ENCODE assay signal across 14 cellular contexts in the genomic region with DNA sequence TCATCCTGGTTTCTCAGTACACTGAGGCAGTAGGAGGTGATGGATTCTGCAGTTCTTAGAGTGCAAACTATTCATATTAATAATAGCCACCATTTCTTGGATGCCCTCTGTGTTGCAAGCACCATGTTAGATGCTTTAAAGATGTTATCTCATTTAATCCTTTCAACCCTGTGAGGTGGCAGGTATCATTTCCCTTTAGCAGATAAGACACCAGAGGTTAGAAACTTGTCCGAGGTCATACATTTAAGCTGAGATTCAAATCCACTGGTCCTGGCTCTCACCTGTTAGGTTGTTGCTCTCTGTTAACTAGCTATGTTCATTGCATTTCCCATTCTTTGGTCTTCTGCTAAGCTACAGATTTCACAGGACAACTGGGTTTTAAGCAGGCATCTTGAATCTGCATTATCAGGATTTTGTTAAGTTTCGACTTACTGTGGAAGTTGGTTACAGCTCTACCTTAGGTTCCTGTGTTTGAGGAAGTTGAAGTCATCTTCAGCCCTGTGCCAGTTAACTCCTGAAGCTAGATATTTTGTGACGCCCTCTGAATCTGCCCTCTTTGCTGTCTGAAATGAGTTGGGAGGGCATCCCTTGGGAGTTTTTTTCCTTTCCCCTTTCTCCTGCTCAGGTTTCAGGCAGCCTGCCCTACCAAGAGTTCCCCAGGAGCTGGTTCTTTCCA. TPM values are rescaled to one million over a fixed set of nuclear protein-coding genes. Genes with fewer than 3 reads are reported as not detected.
DNase-seq lines count a peak whose midpoint lies in the region; ATAC-seq, FAIRE-seq and TF ChIP-seq lines count a peak whose summit lies in the region.
"Had no signal": no experiment of that assay in that cellular context is flagged by ENCODE, and none has a peak within 500 bp of the region (broad histone marks: within the 10 kb centered on the region; RNA-seq: fewer than 3 reads in every experiment).

No MANE protein-coding gene starts in this region.

- H3K9me3 ChIP-seq in spleen = no peaks in the 10 kb centered on the region
- no peaks in the 10 kb centered on the region for H3K9me3 ChIP-seq in kidney (ENCODE audit: control insufficient read depth in 1 of 2, low read length in 2 of 2)
- no peaks in the 10 kb centered on the region for H3K9me3 ChIP-seq in heart left ventricle
- H3K9me3 ChIP-seq: pancreas had no signal

- H3K4me1 ChIP-seq in spleen (peaks cover 19 to 94% (median 58%) of the 10 kb centered on the region in 6 donors), kidney (ENCODE audit: control insufficient read depth in 1 of 2, insufficient read depth in 1 of 2, low read depth in 1 of 2, low read length in 2 of 2) (peaks cover 17 to 18% of the 10 kb centered on the region in 2 donors), heart left ventricle (peaks cover 3 to 89% (median 60%) of the 10 kb centered on the region in 12 donors)

- 50 to 58% (median 57%) methylated on average over 3 of the region's 3 CpGs for WGBS in spleen, 5 donors
- WGBS in heart left ventricle, 4 donors = 59 to 83% (median 69%) methylated on average over 3 of the region's 3 CpGs

- peak; percentile 16 for DNase-seq in activated CD4-positive, alpha-beta T cell treated with anti-CD3 and anti-CD28 coated beads, Interleukin-2, amount 10 ng/mL, durations not matched to agents 7 days and 5 days
- DNase-seq in activated CD4-positive, alpha-beta T cell treated with anti-CD3 and anti-CD28 coated beads for 4 hours = no peak
- DNase-seq in spleen (no peak), kidney (no peak), GDM1 (lab: John Stamatoyannopoulos, UW) (no peak), heart left ventricle (no peak)
- DNase-seq: ACHN, hypothalamus, NCI-H2081 treated with DMSO at 0.1 percent for 48 hours, pancreas, PC-3 had no signal

- H3K36me3 Mint-ChIP-seq in activated CD4-positive, alpha-beta T cell treated with anti-CD3 and anti-CD28 coated beads, Interleukin-2, amount 10 ng/mL, durations not matched to agents 7 days and 5 days (ENCODE audit: low read depth) = peaks cover 11% of the 10 kb centered on the region
- H3K36me3 Mint-ChIP-seq in T-helper 1 cell treated with Interleukin-12 subunit alpha and Interleukin-12 subunit beta and Interleukin-4 antibody, amounts not matched to agents 30 μg/mL and 1 μg/mL, for 36 hours (ENCODE audit: low read depth) = peaks cover 6% of the 10 kb centered on the region

- H3K27ac ChIP-seq in spleen (peak overlapping the region in 7 of 8 donors; percentile 28 to 69 (median 59)), kidney (ENCODE audit: low read depth in 2 of 2, low read length in 2 of 2) (no peak overlapping the region), heart left ventricle (peak overlapping the region in 1 of 12 donors; percentile 39)
- H3K27ac ChIP-seq: pancreas had no signal

- POLR2A ChIA-PET in activated CD4-positive, alpha-beta T cell treated with anti-CD3 and anti-CD28 coated beads, Interleukin-2, amount 10 ng/mL, durations not matched to agents 7 days and 5 days (lab: Charles Lee) = no interaction called here

- H3K4me3 Mint-ChIP-seq in activated CD4-positive, alpha-beta T cell treated with anti-CD3 and anti-CD28 coated beads, Interleukin-2, amount 10 ng/mL, durations not matched to agents 7 days and 5 days = peak overlapping the region; percentile 54
- H3K4me3 Mint-ChIP-seq in T-helper 1 cell treated with Interleukin-12 subunit alpha and Interleukin-12 subunit beta and Interleukin-4 antibody, amounts not matched to agents 30 μg/mL and 1 μg/mL, for 36 hours = peak overlapping the region; percentile 57

- TF ChIP-seq CTCF in spleen (IDR thresholded peaks at IDR 0.05 in 8 of 11, conservative IDR thresholded peaks at IDR 0.05 in 3 of 11) (no peak), kidney (IDR thresholded peaks at IDR 0.05; ENCODE audit: borderline replicate concordance, extremely low read depth, insufficient read depth) (no peak), heart left ventricle (IDR thresholded peaks at IDR 0.05) (no peak)

- no peak for FAIRE-seq in kidney (lab: Jason Lieb, UNC)
- FAIRE-seq: colon, pancreas had no signal

- H3K36me3 ChIP-seq in spleen = no peaks in the 10 kb centered on the region
- H3K36me3 ChIP-seq in kidney (ENCODE audit: control insufficient read depth in 1 of 2, insufficient read depth in 2 of 2, low read length in 2 of 2) = no peaks in the 10 kb centered on the region
- H3K36me3 ChIP-seq in heart left ventricle = no peaks in the 10 kb centered on the region
- H3K36me3 ChIP-seq: pancreas had no signal

- intact Hi-C loops in spleen (cut with DNase I; ENCODE audit: low total_unique reads) (no loop called here), kidney (cut with DNase I) (no loop called here), heart left ventricle (cut with DNase I) (loop anchor here in 3 of 10 donors (5.0 kb wide), 2 partner anchors 39 to 54 kb away; no protein-coding TSS in a partner anchor)

- H3K9ac ChIP-seq in kidney (ENCODE audit: low read length in 2 of 2) = no peak overlapping the region

- no peak for TF ChIP-seq POLR2A in spleen (IDR thresholded peaks at IDR 0.05)
- no peak for TF ChIP-seq POLR2A in heart left ventricle (IDR thresholded peaks at IDR 0.05)

- CTCF ChIA-PET in activated CD4-positive, alpha-beta T cell treated with anti-CD3 and anti-CD28 coated beads, Interleukin-2, amount 10 ng/mL, durations not matched to agents 7 days and 5 days (lab: Charles Lee) = interaction anchor here (1.1 to 2.5 kb wide), 7 partner anchors 9 to 57 kb away, joined by 3 to 11 read pairs (median 3); no protein-coding TSS in a partner anchor

- H3K27ac Mint-ChIP-seq in activated CD4-positive, alpha-beta T cell treated with anti-CD3 and anti-CD28 coated beads, Interleukin-2, amount 10 ng/mL, durations not matched to agents 7 days and 5 days = peak overlapping the region; percentile 97
- H3K27ac Mint-ChIP-seq in T-helper 1 cell treated with Interleukin-12 subunit alpha and Interleukin-12 subunit beta and Interleukin-4 antibody, amounts not matched to agents 30 μg/mL and 1 μg/mL, for 36 hours = peak overlapping the region; percentile 93

- H3K27me3 ChIP-seq in spleen (replicated peaks in 1 of 7) (no peaks in the 10 kb centered on the region), heart left ventricle (no peaks in the 10 kb centered on the region)
- H3K27me3 ChIP-seq: pancreas had no signal

- H3K9me3 Mint-ChIP-seq in activated CD4-positive, alpha-beta T cell treated with anti-CD3 and anti-CD28 coated beads, Interleukin-2, amount 10 ng/mL, durations not matched to agents 7 days and 5 days = no peaks in the 10 kb centered on the region
- no peaks in the 10 kb centered on the region for H3K9me3 Mint-ChIP-seq in T-helper 1 cell treated with Interleukin-12 subunit alpha and Interleukin-12 subunit beta and Interleukin-4 antibody, amounts not matched to agents 30 μg/mL and 1 μg/mL, for 36 hours

- no peaks in the 10 kb centered on the region for H3K27me3 Mint-ChIP-seq in activated CD4-positive, alpha-beta T cell treated with anti-CD3 and anti-CD28 coated beads, Interleukin-2, amount 10 ng/mL, durations not matched to agents 7 days and 5 days
- H3K27me3 Mint-ChIP-seq in T-helper 1 cell treated with Interleukin-12 subunit alpha and Interleukin-12 subunit beta and Interleukin-4 antibody, amounts not matched to agents 30 μg/mL and 1 μg/mL, for 36 hours (ENCODE audit: low read depth) = peaks cover 2% of the 10 kb centered on the region

- H3K4me1 Mint-ChIP-seq in activated CD4-positive, alpha-beta T cell treated with anti-CD3 and anti-CD28 coated beads, Interleukin-2, amount 10 ng/mL, durations not matched to agents 7 days and 5 days = peaks cover 62% of the 10 kb centered on the region
- peaks cover 41% of the 10 kb centered on the region for H3K4me1 Mint-ChIP-seq in T-helper 1 cell treated with Interleukin-12 subunit alpha and Interleukin-12 subunit beta and Interleukin-4 antibody, amounts not matched to agents 30 μg/mL and 1 μg/mL, for 36 hours (ENCODE audit: low read depth)

- peak; percentile 44 for ATAC-seq in GM21717 (IDR thresholded peaks at IDR 0.05; ENCODE audit: unreplicated experiment)
- no peak for ATAC-seq in heart left ventricle
- ATAC-seq: pancreas, PC-3 had no signal

- H3K4me3 ChIP-seq in spleen (peak overlapping the region in 1 of 8 donors; percentile 15), kidney (ENCODE audit: low read length in 2 of 2) (no peak overlapping the region), heart left ventricle (no peak overlapping the region)
- H3K4me3 ChIP-seq: pancreas had no signal

RNA-seq across cellular contexts. Expression of gene PDE8A, which starts 6.4 kb away (rescaled TPM):
- 10 to 100 TPM; 17.0 to 18.2 TPM for total RNA-seq in activated CD4-positive, alpha-beta T cell treated with anti-CD3 and anti-CD28 coated beads, Interleukin-2, amount 10 ng/mL, durations not matched to agents 7 days and 5 days
- 10 to 100 TPM; 24.2 to 52.2 (median 39.8) TPM for total RNA-seq in spleen
- polyA plus RNA-seq in spleen = 10 to 100 TPM; 13.2 to 22.7 (median 14.9) TPM
- 37.5 TPM for total RNA-seq in kidney
- 20.3 TPM for polyA plus RNA-seq in kidney (ENCODE audit: insufficient read depth, low read depth, low replicate concordance)
- 10 to 100 TPM in 8 of 9 donors, 1 to 10 TPM in 1; 9.4 to 21.5 (median 17.8) TPM for total RNA-seq in heart left ventricle
- 10 to 100 TPM; 11.9 to 13.6 TPM for polyA plus RNA-seq in heart left ventricle

Comparison
In these comparisons a context has a peak if more than half of its experiments do, and no peak if none do; other contexts are left out.
1. H3K27ac ChIP-seq: peak in spleen (7 of 8); none in kidney (0 of 2).